1 cellular context compared by ENCODE assay signal in the genomic region with DNA sequence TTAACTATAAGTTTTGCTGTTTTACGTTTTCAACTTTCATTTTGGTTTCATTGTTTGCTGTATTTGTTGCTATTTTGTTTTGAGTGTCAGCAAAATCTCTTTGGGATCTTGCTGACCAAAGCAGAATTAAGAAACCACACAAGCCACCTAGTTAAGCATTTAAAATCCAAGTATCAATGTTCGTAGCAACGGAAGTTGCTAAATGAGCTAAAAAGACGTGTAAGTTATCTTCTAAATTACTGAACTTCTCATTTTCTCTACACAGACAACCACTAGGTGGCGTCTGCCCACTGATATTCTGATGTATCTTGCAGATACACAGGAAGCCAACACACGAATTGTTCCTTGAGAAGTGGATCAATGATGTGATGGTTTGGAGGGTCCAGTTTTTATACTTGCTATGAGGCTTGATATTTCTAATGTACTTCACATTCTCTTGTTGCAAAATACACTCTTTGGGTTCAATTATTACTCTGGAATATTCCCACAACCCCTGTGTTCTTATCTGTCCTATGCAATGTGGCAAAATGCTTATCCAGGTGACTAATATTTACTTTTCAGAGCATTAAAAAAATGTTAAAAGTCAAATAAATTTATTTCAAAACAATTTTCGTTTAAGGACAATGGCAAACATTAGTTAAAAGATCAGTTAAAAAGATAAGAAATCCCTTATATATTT.
TF ChIP-seq lines count a peak whose summit lies in the region.

No MANE protein-coding gene starts in this region.

TF ChIP-seq in HepG2, 621 proteins besides CTCF, POLR2A, EP300 and RAD21 (continued from another document):
- TF ChIP-seq, protein P1, sequence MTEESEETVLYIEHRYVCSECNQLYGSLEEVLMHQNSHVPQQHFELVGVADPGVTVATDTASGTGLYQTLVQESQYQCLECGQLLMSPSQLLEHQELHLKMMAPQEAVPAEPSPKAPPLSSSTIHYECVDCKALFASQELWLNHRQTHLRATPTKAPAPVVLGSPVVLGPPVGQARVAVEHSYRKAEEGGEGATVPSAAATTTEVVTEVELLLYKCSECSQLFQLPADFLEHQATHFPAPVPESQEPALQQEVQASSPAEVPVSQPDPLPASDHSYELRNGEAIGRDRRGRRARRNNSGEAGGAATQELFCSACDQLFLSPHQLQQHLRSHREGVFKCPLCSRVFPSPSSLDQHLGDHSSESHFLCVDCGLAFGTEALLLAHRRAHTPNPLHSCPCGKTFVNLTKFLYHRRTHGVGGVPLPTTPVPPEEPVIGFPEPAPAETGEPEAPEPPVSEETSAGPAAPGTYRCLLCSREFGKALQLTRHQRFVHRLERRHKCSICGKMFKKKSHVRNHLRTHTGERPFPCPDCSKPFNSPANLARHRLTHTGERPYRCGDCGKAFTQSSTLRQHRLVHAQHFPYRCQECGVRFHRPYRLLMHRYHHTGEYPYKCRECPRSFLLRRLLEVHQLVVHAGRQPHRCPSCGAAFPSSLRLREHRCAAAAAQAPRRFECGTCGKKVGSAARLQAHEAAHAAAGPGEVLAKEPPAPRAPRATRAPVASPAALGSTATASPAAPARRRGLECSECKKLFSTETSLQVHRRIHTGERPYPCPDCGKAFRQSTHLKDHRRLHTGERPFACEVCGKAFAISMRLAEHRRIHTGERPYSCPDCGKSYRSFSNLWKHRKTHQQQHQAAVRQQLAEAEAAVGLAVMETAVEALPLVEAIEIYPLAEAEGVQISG (CRISPR knock-in tag; IDR thresholded peaks at IDR 0.05): no peak
- no peak for TF ChIP-seq ZNF660 (CRISPR knock-in tag; IDR thresholded peaks at IDR 0.05; ENCODE audit: borderline replicate concordance, low read depth)
- TF ChIP-seq TBX2 (CRISPR knock-in tag; IDR thresholded peaks at IDR 0.05; ENCODE audit: borderline replicate concordance): no peak
- no peak for TF ChIP-seq ARID3A (IDR thresholded peaks at IDR 0.05; ENCODE audit: low read depth, low read length)
- TF ChIP-seq NFE2L2 (IDR thresholded peaks at IDR 0.05; ENCODE audit: low read length): no peak
- no peak for TF ChIP-seq ZNF891 (CRISPR knock-in tag; IDR thresholded peaks at IDR 0.05)
- TF ChIP-seq ELF3 (CRISPR knock-in tag; IDR thresholded peaks at IDR 0.05): 0 out of 2 replicates have a peak, but pooled peaks have one; percentile 21
- TF ChIP-seq ZNF772 (CRISPR knock-in tag; IDR thresholded peaks at IDR 0.05): no peak
- TF ChIP-seq, protein P2, sequence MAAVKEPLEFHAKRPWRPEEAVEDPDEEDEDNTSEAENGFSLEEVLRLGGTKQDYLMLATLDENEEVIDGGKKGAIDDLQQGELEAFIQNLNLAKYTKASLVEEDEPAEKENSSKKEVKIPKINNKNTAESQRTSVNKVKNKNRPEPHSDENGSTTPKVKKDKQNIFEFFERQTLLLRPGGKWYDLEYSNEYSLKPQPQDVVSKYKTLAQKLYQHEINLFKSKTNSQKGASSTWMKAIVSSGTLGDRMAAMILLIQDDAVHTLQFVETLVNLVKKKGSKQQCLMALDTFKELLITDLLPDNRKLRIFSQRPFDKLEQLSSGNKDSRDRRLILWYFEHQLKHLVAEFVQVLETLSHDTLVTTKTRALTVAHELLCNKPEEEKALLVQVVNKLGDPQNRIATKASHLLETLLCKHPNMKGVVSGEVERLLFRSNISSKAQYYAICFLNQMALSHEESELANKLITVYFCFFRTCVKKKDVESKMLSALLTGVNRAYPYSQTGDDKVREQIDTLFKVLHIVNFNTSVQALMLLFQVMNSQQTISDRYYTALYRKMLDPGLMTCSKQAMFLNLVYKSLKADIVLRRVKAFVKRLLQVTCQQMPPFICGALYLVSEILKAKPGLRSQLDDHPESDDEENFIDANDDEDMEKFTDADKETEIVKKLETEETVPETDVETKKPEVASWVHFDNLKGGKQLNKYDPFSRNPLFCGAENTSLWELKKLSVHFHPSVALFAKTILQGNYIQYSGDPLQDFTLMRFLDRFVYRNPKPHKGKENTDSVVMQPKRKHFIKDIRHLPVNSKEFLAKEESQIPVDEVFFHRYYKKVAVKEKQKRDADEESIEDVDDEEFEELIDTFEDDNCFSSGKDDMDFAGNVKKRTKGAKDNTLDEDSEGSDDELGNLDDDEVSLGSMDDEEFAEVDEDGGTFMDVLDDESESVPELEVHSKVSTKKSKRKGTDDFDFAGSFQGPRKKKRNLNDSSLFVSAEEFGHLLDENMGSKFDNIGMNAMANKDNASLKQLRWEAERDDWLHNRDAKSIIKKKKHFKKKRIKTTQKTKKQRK (IDR thresholded peaks at IDR 0.05; ENCODE audit: low read length): no peak
- TF ChIP-seq GATAD2A (CRISPR knock-in tag; IDR thresholded peaks at IDR 0.05): 0 out of 2 replicates have a peak, but pooled peaks have one; percentile 13
- no peak for TF ChIP-seq ZNF460 (CRISPR knock-in tag; IDR thresholded peaks at IDR 0.05; ENCODE audit: borderline replicate concordance)
- no peak for TF ChIP-seq CBX1 (IDR thresholded peaks at IDR 0.05; ENCODE audit: low read depth)
- TF ChIP-seq ZNF691 (CRISPR knock-in tag; IDR thresholded peaks at IDR 0.05; ENCODE audit: borderline replicate concordance, low read depth): no peak
- TF ChIP-seq ZNF782 (CRISPR knock-in tag; IDR thresholded peaks at IDR 0.05; ENCODE audit: borderline replicate concordance): no peak
- TF ChIP-seq ZNF260 (CRISPR knock-in tag; IDR thresholded peaks at IDR 0.05; ENCODE audit: borderline replicate concordance, low read depth): no peak
- TF ChIP-seq MAFK (conservative IDR thresholded peaks at IDR 0.05 in 1 of 2, IDR thresholded peaks at IDR 0.05 in 1 of 2; ENCODE audit: low read length in 2 of 2): peak; percentile 76 to 94
- TF ChIP-seq HDAC1 (CRISPR knock-in tag; IDR thresholded peaks at IDR 0.05): no peak
- TF ChIP-seq MAFF (IDR thresholded peaks at IDR 0.05; ENCODE audit: low read depth, low read length): peak; percentile 91
- TF ChIP-seq STAG1 (CRISPR knock-in tag; IDR thresholded peaks at IDR 0.05): peak; percentile 63
- no peak for TF ChIP-seq ZNF775 (CRISPR knock-in tag; IDR thresholded peaks at IDR 0.05; ENCODE audit: borderline replicate concordance)
- TF ChIP-seq ZNF766 (CRISPR knock-in tag; IDR thresholded peaks at IDR 0.05; ENCODE audit: borderline replicate concordance): no peak
- no peak for TF ChIP-seq ATF7-NPFF (CRISPR knock-in tag; IDR thresholded peaks at IDR 0.05; ENCODE audit: low read depth)
- TF ChIP-seq SMAD3 (CRISPR knock-in tag; IDR thresholded peaks at IDR 0.05): 0 out of 2 replicates have a peak, but pooled peaks have one; percentile 48
